In genomic region chr7:152633072-152633471, GRCh38 we compare ENCODE assay signal across 36 cellular contexts.
"Had no signal": no experiment of that assay in that cellular context is flagged by ENCODE, and none has a peak within 500 bp of the region (broad histone marks: within the 10 kb centered on the region; RNA-seq: fewer than 3 reads in every experiment).

No MANE protein-coding gene starts in this region.

- H3K27ac ChIP-seq: adrenal gland, body of pancreas, esophagus muscularis mucosa, foreskin keratinocyte, gastrocnemius medialis, heart left ventricle had no signal

- H3K36me3 ChIP-seq: adrenal gland, esophagus muscularis mucosa, gastrocnemius medialis, heart left ventricle had no signal

- H3K4me1 Mint-ChIP-seq: activated CD4-positive, alpha-beta T cell treated with anti-CD3 and anti-CD28 coated beads for 36 hours; activated CD4-positive, alpha-beta T cell treated with anti-CD3 and anti-CD28 coated beads, Interleukin-2, amount 10 ng/mL, durations not matched to agents 24 days and 14 days; activated CD8-positive, alpha-beta memory T cell treated with anti-CD3 and anti-CD28 coated beads, Interleukin-2, amount 10 ng/mL, durations not matched to agents 7 days and 5 days; activated naive CD4-positive, alpha-beta T cell treated with anti-CD3 and anti-CD28 coated beads, Interleukin-2, amount 50 U/mL, for 24 hours; activated naive CD8-positive, alpha-beta T cell treated with anti-CD3 and anti-CD28 coated beads, Interleukin-2, amount 50 U/mL, for 24 hours; T-helper 17 cell had no signal

- H3K36me3 Mint-ChIP-seq: activated CD4-positive, alpha-beta memory T cell treated with anti-CD3 and anti-CD28 coated beads for 36 hours; activated CD8-positive, alpha-beta memory T cell treated with anti-CD3 and anti-CD28 coated beads, Interleukin-2, amount 10 ng/mL, durations not matched to agents 7 days and 5 days; activated naive CD4-positive, alpha-beta T cell treated with anti-CD3 and anti-CD28 coated beads, Interleukin-2, amount 50 U/mL, for 24 hours had no signal

- H3K9me3 ChIP-seq: adrenal gland, body of pancreas, esophagus muscularis mucosa, gastrocnemius medialis, heart left ventricle had no signal

- H3K27ac Mint-ChIP-seq: activated CD4-positive, alpha-beta memory T cell treated with anti-CD3 and anti-CD28 coated beads for 36 hours; activated CD4-positive, alpha-beta T cell treated with anti-CD3 and anti-CD28 coated beads for 36 hours; activated CD4-positive, alpha-beta T cell treated with anti-CD3 and anti-CD28 coated beads, Interleukin-2, amount 10 ng/mL, durations not matched to agents 24 days and 14 days; activated CD8-positive, alpha-beta memory T cell treated with anti-CD3 and anti-CD28 coated beads, Interleukin-2, amount 10 ng/mL, durations not matched to agents 7 days and 5 days; activated CD8-positive, alpha-beta T cell treated with anti-CD3 and anti-CD28 coated beads, Interleukin-2, amount 10 ng/mL, durations not matched to agents 7 days and 5 days; activated naive CD4-positive, alpha-beta T cell treated with anti-CD3 and anti-CD28 coated beads for 36 hours; activated naive CD4-positive, alpha-beta T cell treated with anti-CD3 and anti-CD28 coated beads, Interleukin-2, amount 50 U/mL, for 24 hours; activated naive CD8-positive, alpha-beta T cell treated with anti-CD3 and anti-CD28 coated beads for 36 hours; activated naive CD8-positive, alpha-beta T cell treated with anti-CD3 and anti-CD28 coated beads, Interleukin-2, amount 50 U/mL, for 24 hours; activated T-helper 1 cell treated with anti-CD3 and anti-CD28 coated beads, Interleukin-12 subunit alpha, Interleukin-12 subunit beta, Interleukin-2, Interleukin-4 antibody, amounts not matched to agents 30 ng/mL and 10 ng/mL and 1 ng/mL, durations not matched to agents 14 hours and 24 hours and 36 hours; activated T-helper 2 cell treated with anti-CD3 and anti-CD28 coated beads, Interferon-gamma antibody, Interleukin-2, Interleukin-4, amounts not matched to agents 10 μg/mL and 5 μg/mL and 100 μg/mL, durations not matched to agents 14 hours and 24 hours and 36 hours; effector memory CD8-positive, alpha-beta T cell; T-helper 17 cell; T-helper 2 cell treated with Interferon-gamma antibody and Interleukin-4, amounts not matched to agents 5 μg/mL and 100 μg/mL, for 36 hours had no signal

- FAIRE-seq: colon had no signal

- DNase-seq: activated CD4-positive, alpha-beta memory T cell treated with anti-CD3 and anti-CD28 coated beads for 36 hours; activated CD4-positive, alpha-beta T cell treated with anti-CD3 and anti-CD28 coated beads for 36 hours; activated CD4-positive, alpha-beta T cell treated with anti-CD3 and anti-CD28 coated beads, Interleukin-2, amount 10 ng/mL, durations not matched to agents 24 days and 14 days; activated CD4-positive, CD25-positive, alpha-beta regulatory T cell; activated CD4-positive, CD25-positive, alpha-beta regulatory T cell treated with anti-CD3 and anti-CD28 coated beads, Interleukin-2, amount 50 U/mL, for 72 hours; activated CD8-positive, alpha-beta memory T cell treated with anti-CD3 and anti-CD28 coated beads, Interleukin-2, amount 10 ng/mL, durations not matched to agents 7 days and 5 days; activated CD8-positive, alpha-beta memory T cell treated with anti-CD3 and anti-CD28 coated beads, Interleukin-2, amount 50 U/mL, for 4 hours; activated CD8-positive, alpha-beta T cell treated with anti-CD3 and anti-CD28 coated beads, Interleukin-2, amount 10 ng/mL, durations not matched to agents 7 days and 5 days; activated effector memory CD4-positive, alpha-beta T cell treated with anti-CD3 and anti-CD28 coated beads, Interleukin-2, amount 50 U/mL, for 16 hours; activated naive CD4-positive, alpha-beta T cell treated with anti-CD3 and anti-CD28 coated beads for 36 hours; activated naive CD8-positive, alpha-beta T cell treated with anti-CD3 and anti-CD28 coated beads for 36 hours; activated naive CD8-positive, alpha-beta T cell treated with anti-CD3 and anti-CD28 coated beads, Interleukin-2, amount 50 U/mL, for 24 hours; activated T-cell treated with anti-CD3 and anti-CD28 coated beads, Interleukin-2, amount 50 U/mL, for 1 hour; activated T-cell treated with anti-CD3 and anti-CD28 coated beads, Interleukin-2, amount 50 U/mL, for 48 hours; adrenal gland; amygdala; aorta; body of pancreas; caudate nucleus; cortex of kidney; dermis blood vessel endothelial cell; effector CD4-positive, alpha-beta T cell; effector memory CD8-positive, alpha-beta T cell; erythroblast; foreskin keratinocyte; gastrocnemius medialis; glutamatergic neuron; heart left ventricle; T-helper 17 cell; T1000 had no signal

- H3K9me3 Mint-ChIP-seq: activated CD4-positive, alpha-beta memory T cell treated with anti-CD3 and anti-CD28 coated beads for 36 hours; activated CD4-positive, alpha-beta T cell treated with anti-CD3 and anti-CD28 coated beads, Interleukin-2, amount 10 ng/mL, durations not matched to agents 24 days and 14 days; activated naive CD4-positive, alpha-beta T cell treated with anti-CD3 and anti-CD28 coated beads for 36 hours; activated naive CD4-positive, alpha-beta T cell treated with anti-CD3 and anti-CD28 coated beads, Interleukin-2, amount 50 U/mL, for 24 hours; activated naive CD8-positive, alpha-beta T cell treated with anti-CD3 and anti-CD28 coated beads for 36 hours; activated naive CD8-positive, alpha-beta T cell treated with anti-CD3 and anti-CD28 coated beads, Interleukin-2, amount 50 U/mL, for 24 hours; activated T-helper 1 cell treated with anti-CD3 and anti-CD28 coated beads, Interleukin-12 subunit alpha, Interleukin-12 subunit beta, Interleukin-2, Interleukin-4 antibody, amounts not matched to agents 30 ng/mL and 10 ng/mL and 1 ng/mL, durations not matched to agents 14 hours and 24 hours and 36 hours; activated T-helper 2 cell treated with anti-CD3 and anti-CD28 coated beads, Interferon-gamma antibody, Interleukin-2, Interleukin-4, amounts not matched to agents 10 μg/mL and 5 μg/mL and 100 μg/mL, durations not matched to agents 14 hours and 24 hours and 36 hours; effector memory CD8-positive, alpha-beta T cell; T-helper 2 cell treated with Interferon-gamma antibody and Interleukin-4, amounts not matched to agents 5 μg/mL and 100 μg/mL, for 36 hours had no signal

- H3K4me3 ChIP-seq: adrenal gland, body of pancreas, esophagus muscularis mucosa, gastrocnemius medialis, heart left ventricle had no signal

- H3K4me1 ChIP-seq: adrenal gland, body of pancreas, esophagus muscularis mucosa, foreskin keratinocyte, gastrocnemius medialis, heart left ventricle had no signal

- H3K27me3 ChIP-seq: adrenal gland, foreskin keratinocyte, gastrocnemius medialis had no signal

- H3K4me3 Mint-ChIP-seq: activated CD4-positive, alpha-beta memory T cell treated with anti-CD3 and anti-CD28 coated beads for 36 hours; activated CD4-positive, alpha-beta T cell treated with anti-CD3 and anti-CD28 coated beads for 36 hours; activated CD4-positive, alpha-beta T cell treated with anti-CD3 and anti-CD28 coated beads, Interleukin-2, amount 10 ng/mL, durations not matched to agents 24 days and 14 days; activated CD8-positive, alpha-beta memory T cell treated with anti-CD3 and anti-CD28 coated beads, Interleukin-2, amount 10 ng/mL, durations not matched to agents 7 days and 5 days; activated CD8-positive, alpha-beta T cell treated with anti-CD3 and anti-CD28 coated beads, Interleukin-2, amount 10 ng/mL, durations not matched to agents 7 days and 5 days; activated naive CD4-positive, alpha-beta T cell treated with anti-CD3 and anti-CD28 coated beads for 36 hours; activated naive CD4-positive, alpha-beta T cell treated with anti-CD3 and anti-CD28 coated beads, Interleukin-2, amount 50 U/mL, for 24 hours; activated naive CD8-positive, alpha-beta T cell treated with anti-CD3 and anti-CD28 coated beads for 36 hours; activated naive CD8-positive, alpha-beta T cell treated with anti-CD3 and anti-CD28 coated beads, Interleukin-2, amount 50 U/mL, for 24 hours; activated T-helper 1 cell treated with anti-CD3 and anti-CD28 coated beads, Interleukin-12 subunit alpha, Interleukin-12 subunit beta, Interleukin-2, Interleukin-4 antibody, amounts not matched to agents 30 ng/mL and 10 ng/mL and 1 ng/mL, durations not matched to agents 14 hours and 24 hours and 36 hours; effector memory CD8-positive, alpha-beta T cell; T-helper 17 cell; T-helper 2 cell treated with Interferon-gamma antibody and Interleukin-4, amounts not matched to agents 5 μg/mL and 100 μg/mL, for 36 hours had no signal

- ATAC-seq: activated CD4-positive, alpha-beta T cell treated with anti-CD3 and anti-CD28 coated beads for 36 hours; activated CD8-positive, alpha-beta memory T cell treated with anti-CD3 and anti-CD28 coated beads, Interleukin-2, amount 10 ng/mL, durations not matched to agents 7 days and 5 days; activated CD8-positive, alpha-beta T cell treated with anti-CD3 and anti-CD28 coated beads, Interleukin-2, amount 10 ng/mL, durations not matched to agents 7 days and 5 days; activated naive CD8-positive, alpha-beta T cell treated with anti-CD3 and anti-CD28 coated beads, Interleukin-2, amount 50 U/mL, for 24 hours; body of pancreas; effector memory CD8-positive, alpha-beta T cell; foreskin keratinocyte; gastrocnemius medialis; heart left ventricle; T-helper 17 cell had no signal
